1 cellular context compared by ENCODE assay signal in genomic region chr1:37001697-37002096, GRCh38.
TF ChIP-seq lines count a peak whose summit lies in the region.

No MANE protein-coding gene starts in this region.

TF ChIP-seq in SK-N-SH, 30 proteins besides CTCF, POLR2A, EP300 and RAD21 (continued from another document):
- TF ChIP-seq IRF3 (IDR thresholded peaks at IDR 0.05; ENCODE audit: low read depth, low read length) (no peak), EZH2phosphoT487 (IDR thresholded peaks at IDR 0.05; ENCODE audit: borderline replicate concordance, low read depth) (no peak)
